Comparison of ENCODE assay signal across 1 cellular context in genomic region chr2:70301344-70302194, GRCh38.
TF ChIP-seq lines count a peak whose summit lies in the region.

Gene FAM136A (minus strand): TSS chr2:70302067. CDS start chr2:70302011, 56 bp downstream.

TF ChIP-seq in K562, 482 proteins besides CTCF, POLR2A, EP300 and RAD21 (continued from another document and continues in another):
- peak; percentile 75 for TF ChIP-seq GMEB1 (CRISPR knock-in tag; IDR thresholded peaks at IDR 0.05)
- TF ChIP-seq, protein P1, sequence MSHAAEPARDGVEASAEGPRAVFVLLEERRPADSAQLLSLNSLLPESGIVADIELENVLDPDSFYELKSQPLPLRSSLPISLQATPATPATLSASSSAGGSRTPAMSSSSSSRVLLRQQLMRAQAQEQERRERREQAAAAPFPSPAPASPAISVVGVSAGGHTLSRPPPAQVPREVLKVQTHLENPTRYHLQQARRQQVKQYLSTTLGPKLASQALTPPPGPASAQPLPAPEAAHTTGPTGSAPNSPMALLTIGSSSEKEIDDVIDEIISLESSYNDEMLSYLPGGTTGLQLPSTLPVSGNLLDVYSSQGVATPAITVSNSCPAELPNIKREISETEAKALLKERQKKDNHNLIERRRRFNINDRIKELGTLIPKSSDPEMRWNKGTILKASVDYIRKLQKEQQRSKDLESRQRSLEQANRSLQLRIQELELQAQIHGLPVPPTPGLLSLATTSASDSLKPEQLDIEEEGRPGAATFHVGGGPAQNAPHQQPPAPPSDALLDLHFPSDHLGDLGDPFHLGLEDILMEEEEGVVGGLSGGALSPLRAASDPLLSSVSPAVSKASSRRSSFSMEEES (CRISPR knock-in tag; IDR thresholded peaks at IDR 0.05) = no peak
- no peak for TF ChIP-seq TCF7L2 (IDR thresholded peaks at IDR 0.05; ENCODE audit: low read depth, low read length)
- no peak; the same call in 1 of the 2 replicates for TF ChIP-seq TCF3 (CRISPR knock-in tag; IDR thresholded peaks at IDR 0.05)
- TF ChIP-seq TAL1 (IDR thresholded peaks at IDR 0.05) = no peak; the same call in 1 of the 2 replicates
- TF ChIP-seq, protein P2, sequence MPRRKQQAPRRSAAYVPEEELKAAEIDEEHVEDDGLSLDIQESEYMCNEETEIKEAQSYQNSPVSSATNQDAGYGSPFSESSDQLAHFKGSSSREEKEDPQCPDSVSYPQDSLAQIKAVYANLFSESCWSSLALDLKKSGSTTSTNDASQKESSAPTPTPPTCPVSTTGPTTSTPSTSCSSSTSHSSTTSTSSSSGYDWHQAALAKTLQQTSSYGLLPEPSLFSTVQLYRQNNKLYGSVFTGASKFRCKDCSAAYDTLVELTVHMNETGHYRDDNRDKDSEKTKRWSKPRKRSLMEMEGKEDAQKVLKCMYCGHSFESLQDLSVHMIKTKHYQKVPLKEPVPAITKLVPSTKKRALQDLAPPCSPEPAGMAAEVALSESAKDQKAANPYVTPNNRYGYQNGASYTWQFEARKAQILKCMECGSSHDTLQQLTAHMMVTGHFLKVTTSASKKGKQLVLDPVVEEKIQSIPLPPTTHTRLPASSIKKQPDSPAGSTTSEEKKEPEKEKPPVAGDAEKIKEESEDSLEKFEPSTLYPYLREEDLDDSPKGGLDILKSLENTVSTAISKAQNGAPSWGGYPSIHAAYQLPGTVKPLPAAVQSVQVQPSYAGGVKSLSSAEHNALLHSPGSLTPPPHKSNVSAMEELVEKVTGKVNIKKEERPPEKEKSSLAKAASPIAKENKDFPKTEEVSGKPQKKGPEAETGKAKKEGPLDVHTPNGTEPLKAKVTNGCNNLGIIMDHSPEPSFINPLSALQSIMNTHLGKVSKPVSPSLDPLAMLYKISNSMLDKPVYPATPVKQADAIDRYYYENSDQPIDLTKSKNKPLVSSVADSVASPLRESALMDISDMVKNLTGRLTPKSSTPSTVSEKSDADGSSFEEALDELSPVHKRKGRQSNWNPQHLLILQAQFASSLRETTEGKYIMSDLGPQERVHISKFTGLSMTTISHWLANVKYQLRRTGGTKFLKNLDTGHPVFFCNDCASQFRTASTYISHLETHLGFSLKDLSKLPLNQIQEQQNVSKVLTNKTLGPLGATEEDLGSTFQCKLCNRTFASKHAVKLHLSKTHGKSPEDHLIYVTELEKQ (CRISPR knock-in tag; IDR thresholded peaks at IDR 0.05) = no peak
- TF ChIP-seq ZSCAN32 (CRISPR knock-in tag; IDR thresholded peaks at IDR 0.05) = no peak
- TF ChIP-seq CBFA2T2 (conservative IDR thresholded peaks at IDR 0.05) = no peak
- TF ChIP-seq SNRNP70 (optimal IDR thresholded peaks at IDR 0.05; ENCODE audit: low read depth, low read length) = no peak
- no peak for TF ChIP-seq ARID3B (CRISPR knock-in tag; IDR thresholded peaks at IDR 0.05; ENCODE audit: borderline replicate concordance)
- TF ChIP-seq ZNF354B (CRISPR knock-in tag; IDR thresholded peaks at IDR 0.05) = no peak
- TF ChIP-seq, protein P3, sequence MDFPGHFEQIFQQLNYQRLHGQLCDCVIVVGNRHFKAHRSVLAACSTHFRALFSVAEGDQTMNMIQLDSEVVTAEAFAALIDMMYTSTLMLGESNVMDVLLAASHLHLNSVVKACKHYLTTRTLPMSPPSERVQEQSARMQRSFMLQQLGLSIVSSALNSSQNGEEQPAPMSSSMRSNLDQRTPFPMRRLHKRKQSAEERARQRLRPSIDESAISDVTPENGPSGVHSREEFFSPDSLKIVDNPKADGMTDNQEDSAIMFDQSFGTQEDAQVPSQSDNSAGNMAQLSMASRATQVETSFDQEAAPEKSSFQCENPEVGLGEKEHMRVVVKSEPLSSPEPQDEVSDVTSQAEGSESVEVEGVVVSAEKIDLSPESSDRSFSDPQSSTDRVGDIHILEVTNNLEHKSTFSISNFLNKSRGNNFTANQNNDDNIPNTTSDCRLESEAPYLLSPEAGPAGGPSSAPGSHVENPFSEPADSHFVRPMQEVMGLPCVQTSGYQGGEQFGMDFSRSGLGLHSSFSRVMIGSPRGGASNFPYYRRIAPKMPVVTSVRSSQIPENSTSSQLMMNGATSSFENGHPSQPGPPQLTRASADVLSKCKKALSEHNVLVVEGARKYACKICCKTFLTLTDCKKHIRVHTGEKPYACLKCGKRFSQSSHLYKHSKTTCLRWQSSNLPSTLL (IDR thresholded peaks at IDR 0.05) = no peak
- TF ChIP-seq TCF15 (CRISPR knock-in tag; IDR thresholded peaks at IDR 0.05) = no peak
- TF ChIP-seq BCL6 (CRISPR knock-in tag; IDR thresholded peaks at IDR 0.05) = no peak
- no peak for TF ChIP-seq CBX8 (IDR thresholded peaks at IDR 0.05; ENCODE audit: borderline replicate concordance, extremely low read depth, low read depth, low read length, poor library complexity, severe bottlenecking)
- TF ChIP-seq, protein P4, sequence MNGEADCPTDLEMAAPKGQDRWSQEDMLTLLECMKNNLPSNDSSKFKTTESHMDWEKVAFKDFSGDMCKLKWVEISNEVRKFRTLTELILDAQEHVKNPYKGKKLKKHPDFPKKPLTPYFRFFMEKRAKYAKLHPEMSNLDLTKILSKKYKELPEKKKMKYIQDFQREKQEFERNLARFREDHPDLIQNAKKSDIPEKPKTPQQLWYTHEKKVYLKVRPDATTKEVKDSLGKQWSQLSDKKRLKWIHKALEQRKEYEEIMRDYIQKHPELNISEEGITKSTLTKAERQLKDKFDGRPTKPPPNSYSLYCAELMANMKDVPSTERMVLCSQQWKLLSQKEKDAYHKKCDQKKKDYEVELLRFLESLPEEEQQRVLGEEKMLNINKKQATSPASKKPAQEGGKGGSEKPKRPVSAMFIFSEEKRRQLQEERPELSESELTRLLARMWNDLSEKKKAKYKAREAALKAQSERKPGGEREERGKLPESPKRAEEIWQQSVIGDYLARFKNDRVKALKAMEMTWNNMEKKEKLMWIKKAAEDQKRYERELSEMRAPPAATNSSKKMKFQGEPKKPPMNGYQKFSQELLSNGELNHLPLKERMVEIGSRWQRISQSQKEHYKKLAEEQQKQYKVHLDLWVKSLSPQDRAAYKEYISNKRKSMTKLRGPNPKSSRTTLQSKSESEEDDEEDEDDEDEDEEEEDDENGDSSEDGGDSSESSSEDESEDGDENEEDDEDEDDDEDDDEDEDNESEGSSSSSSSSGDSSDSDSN (IDR thresholded peaks at IDR 0.05; ENCODE audit: borderline replicate concordance in 1 of 2, low read depth in 2 of 2, low read length in 2 of 2) = no peak
- peak; percentile 90 for TF ChIP-seq PCBP1 (IDR thresholded peaks at IDR 0.05; ENCODE audit: low read depth, low read length, poor library complexity, severe bottlenecking)
- no peak for TF ChIP-seq MAFK (IDR thresholded peaks at IDR 0.05; ENCODE audit: low read length)
- TF ChIP-seq FOSL1 (tag; conservative IDR thresholded peaks at IDR 0.05) = peak; percentile 35; the same call in 1 of the 2 replicates
- TF ChIP-seq YY1 (IDR thresholded peaks at IDR 0.05; ENCODE audit: borderline replicate concordance in 1 of 3, control insufficient read depth in 1 of 3, extremely low read depth in 1 of 3, insufficient read depth in 3 of 3, insufficient read length in 1 of 3, insufficient replicate concordance in 2 of 3, low read depth in 1 of 3, low read length in 2 of 3) = peak in 2 of 3 experiments; percentile 89 to 94
- peak; percentile 37 to 73 for TF ChIP-seq E2F6 (IDR thresholded peaks at IDR 0.05; ENCODE audit: borderline replicate concordance in 1 of 2, extremely low read depth in 1 of 2, insufficient read depth in 1 of 2, insufficient read length in 1 of 2, low read depth in 1 of 2, low read length in 1 of 2, poor library complexity in 1 of 2, severe bottlenecking in 1 of 2)
- peak; percentile 38 for TF ChIP-seq PHF20 (IDR thresholded peaks at IDR 0.05; ENCODE audit: partially characterized antibody)
- no peak for TF ChIP-seq EZH2 (IDR thresholded peaks at IDR 0.05; ENCODE audit: borderline replicate concordance, low read depth, low read length)
- no peak for TF ChIP-seq TRIM25 (IDR thresholded peaks at IDR 0.05; ENCODE audit: borderline replicate concordance)
- TF ChIP-seq SUPT5H (IDR thresholded peaks at IDR 0.05) = peak; percentile 86
- TF ChIP-seq MED1 (CRISPR knock-in tag; IDR thresholded peaks at IDR 0.05; ENCODE audit: borderline replicate concordance) = no peak
- no peak for TF ChIP-seq NCOR1 (IDR thresholded peaks at IDR 0.05)
- no peak for TF ChIP-seq SRSF3 (IDR thresholded peaks at IDR 0.05; ENCODE audit: insufficient read depth, low read length)
- TF ChIP-seq PML (IDR thresholded peaks at IDR 0.05; ENCODE audit: low read length) = peak; percentile 52; the same call in 1 of the 2 replicates
- TF ChIP-seq SNAPC5 (CRISPR knock-in tag; IDR thresholded peaks at IDR 0.05) = no peak
- no peak for TF ChIP-seq ZNF764 (CRISPR knock-in tag; IDR thresholded peaks at IDR 0.05; ENCODE audit: low read depth)
- no peak; the same call in 1 of the 2 replicates for TF ChIP-seq TAF7 (tag; IDR thresholded peaks at IDR 0.05)
- TF ChIP-seq PRPF4 (IDR thresholded peaks at IDR 0.05; ENCODE audit: insufficient read depth, low read depth, low read length, poor library complexity, severe bottlenecking) = no peak
- no peak for TF ChIP-seq HINFP (tag; conservative IDR thresholded peaks at IDR 0.05; ENCODE audit: low read depth)
- peak; percentile 63 for TF ChIP-seq SP1 (CRISPR knock-in tag; IDR thresholded peaks at IDR 0.05)
- no peak for TF ChIP-seq ZNF184 (CRISPR knock-in tag; IDR thresholded peaks at IDR 0.05)
- TF ChIP-seq ZFPM2 (CRISPR knock-in tag; IDR thresholded peaks at IDR 0.05) = no peak
- no peak for TF ChIP-seq LEF1 (IDR thresholded peaks at IDR 0.05)
- TF ChIP-seq U2AF2 (optimal IDR thresholded peaks at IDR 0.05; ENCODE audit: low read depth, low read length) = no peak
- peak; percentile 50 for TF ChIP-seq POLR2B (IDR thresholded peaks at IDR 0.05; ENCODE audit: low read depth, partially characterized antibody)
- no peak for TF ChIP-seq JUN (IDR thresholded peaks at IDR 0.05; ENCODE audit: borderline replicate concordance, low read depth, low read length)
- no peak for TF ChIP-seq JUN (CRISPR knock-in tag; IDR thresholded peaks at IDR 0.05; ENCODE audit: borderline replicate concordance)
